ENCODE assay signal across 26 cellular contexts in the genomic region with DNA sequence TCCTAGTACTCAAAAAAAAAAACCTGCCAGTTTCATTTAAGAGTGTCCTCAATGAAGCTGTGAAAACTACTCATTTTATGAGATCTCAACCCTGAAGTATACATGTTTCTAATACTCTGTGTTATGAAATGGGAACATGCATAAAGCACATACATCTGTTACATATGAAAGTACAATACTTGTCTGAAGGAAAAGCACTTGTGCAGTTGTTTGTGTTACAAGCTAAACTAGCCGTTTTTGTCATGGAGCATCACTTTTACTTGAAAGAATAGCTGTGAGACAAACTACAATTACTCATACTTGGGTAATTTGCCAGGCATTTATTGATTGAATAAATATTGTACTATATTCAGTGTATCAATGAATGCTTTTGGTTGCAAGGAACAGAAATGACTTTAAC.
DNase-seq lines count a peak whose midpoint lies in the region; ATAC-seq, FAIRE-seq and TF ChIP-seq lines count a peak whose summit lies in the region.
"Had no signal": no experiment of that assay in that cellular context is flagged by ENCODE, and none has a peak within 500 bp of the region (broad histone marks: within the 10 kb centered on the region; RNA-seq: fewer than 3 reads in every experiment).

No MANE protein-coding gene starts in this region.

- DNase-seq in GM19239 (ENCODE audit: insufficient read length, low spot score), result no peak
- no peak for DNase-seq in HCT116 (ENCODE audit: low read depth, low spot score)
- no peak for DNase-seq in K562 (ENCODE audit: extremely low read depth in 1 of 4, low spot score in 3 of 4)
- no peak for DNase-seq in H4 (ENCODE audit: low spot score)
- no peak for DNase-seq in activated T-cell treated with anti-CD3 and anti-CD28 coated beads, Interleukin-2, amount 50 U/mL, for 48 hours
- DNase-seq: 8988T; ACHN; BE2C; C1 segment of cervical spinal cord; CD4-positive, alpha-beta memory T cell; CD4-positive, CD25-positive, alpha-beta regulatory T cell; CD8-positive, alpha-beta memory T cell; COR-L47; DMS 273 treated with DMSO at 0.1 percent for 48 hours; DMS153; DMS53; DMS79; DND-41; EL; GDM1 had no signal

- H4K20me1 ChIP-seq in HCT116 (ENCODE audit: insufficient read depth) (no peaks in the 10 kb centered on the region), K562 (replicated peaks; ENCODE audit: control insufficient read depth, insufficient read depth, low read length) (no peaks in the 10 kb centered on the region)
- H4K20me1 ChIP-seq: BLaER1 had no signal

- RAD21 ChIA-PET in HCT116 (lab: Charles Lee; ENCODE audit: low non-redundant PET in 1 of 2, low total read pairs in 2 of 2, uncharacterized antibody in 2 of 2, unreplicated experiment in 2 of 2), result no interaction called here

- no peak for TF ChIP-seq CTCF in HCT116 (IDR thresholded peaks at IDR 0.05 in 2 of 3, conservative IDR thresholded peaks at IDR 0.05 in 1 of 3; ENCODE audit: borderline replicate concordance in 1 of 3, insufficient read depth in 1 of 3, low read depth in 2 of 3, low read length in 2 of 3)
- no peak for TF ChIP-seq CTCF in K562 (IDR thresholded peaks at IDR 0.05 in 2 of 3, conservative IDR thresholded peaks at IDR 0.05 in 1 of 3; ENCODE audit: insufficient read depth in 2 of 3, low read depth in 1 of 3, low read length in 3 of 3)

- 5% methylated on average over 1 of the region's 1 CpG for WGBS in K562 (ENCODE audit: insufficient coverage, low coverage, missing lambda C conversion rate)

- H3K36me3 ChIP-seq in HCT116 (ENCODE audit: control insufficient read depth in 1 of 2, insufficient read depth in 2 of 2, low read length in 2 of 2) (no peaks in the 10 kb centered on the region), K562 (ENCODE audit: control insufficient read depth, insufficient read depth, low read length) (no peaks in the 10 kb centered on the region)
- H3K36me3 ChIP-seq: BE2C, BLaER1 had no signal

- POLR2A ChIA-PET in HCT116 (lab: Charles Lee), result no interaction called here
- POLR2A ChIA-PET in K562 (lab: Yijun Ruan, JAX), result interaction anchor here (1.1 kb wide), 1 partner anchor 18 kb away, joined by 3 read pairs; no protein-coding TSS in a partner anchor

- no peak for TF ChIP-seq EP300 in K562 (IDR thresholded peaks at IDR 0.05; ENCODE audit: low read length)

- H3K4me2 ChIP-seq in HCT116 (ENCODE audit: low read length), result no peak overlapping the region
- no peak overlapping the region for H3K4me2 ChIP-seq in K562 (ENCODE audit: insufficient read depth, low read length)
- H3K4me2 ChIP-seq: BLaER1 had no signal

- H3K9me3 ChIP-seq in HCT116 (ENCODE audit: control insufficient read depth in 1 of 2, insufficient read depth in 1 of 2, low read depth in 1 of 2, low read length in 2 of 2) (peaks cover 0 to 14% of the 10 kb centered on the region in 2 experiments; a peak in 1 of 4 replicates), K562 (replicated peaks; ENCODE audit: control insufficient read depth, insufficient read depth, low read depth, low read length) (no peaks in the 10 kb centered on the region)
- H3K9me3 ChIP-seq: BE2C had no signal

- ATAC-seq in HCT116, result no peak
- ATAC-seq in K562, result no peak
- no peak for ATAC-seq in GM19395 (IDR thresholded peaks at IDR 0.05; ENCODE audit: unreplicated experiment)
- ATAC-seq: GM12878 had no signal

- peak; percentile 11 for FAIRE-seq in GM19239 (lab: Jason Lieb, UNC)
- FAIRE-seq in K562 (lab: Jason Lieb, UNC), result no peak
- FAIRE-seq: A204.1, GM12878, GM12892, GM18507 had no signal

- H3K27ac ChIP-seq in HCT116 (ENCODE audit: low read depth, low read length) (no peak overlapping the region), K562 (ENCODE audit: extremely low read depth, low read depth, low read length) (no peak overlapping the region)
- H3K27ac ChIP-seq: BLaER1 had no signal

- H3K4me1 ChIP-seq in HCT116 (ENCODE audit: control insufficient read depth in 1 of 2, insufficient read depth in 2 of 2, low read length in 2 of 2) (no peaks in the 10 kb centered on the region; a peak in 1 of 4 replicates), K562 (replicated peaks in 1 of 2; ENCODE audit: control insufficient read depth in 2 of 2, insufficient read depth in 2 of 2, low read length in 2 of 2) (no peaks in the 10 kb centered on the region; a peak in 2 of 5 replicates)
- H3K4me1 ChIP-seq: BE2C, BLaER1 had no signal

- no peaks in the 10 kb centered on the region for H3K9me1 ChIP-seq in K562 (ENCODE audit: control insufficient read depth, insufficient read depth, low read length)

- H2AFZ ChIP-seq in HCT116 (ENCODE audit: low read depth, low read length, poor library complexity, severe bottlenecking), result no peak overlapping the region
- H2AFZ ChIP-seq in K562 (ENCODE audit: low read depth, low read length), result no peak overlapping the region

- H3K27me3 ChIP-seq in HCT116 (ENCODE audit: insufficient read depth, low read length) (no peaks in the 10 kb centered on the region), K562 (ENCODE audit: control insufficient read depth in 2 of 2, insufficient read depth in 2 of 2, low read length in 2 of 2) (no peaks in the 10 kb centered on the region)
- H3K27me3 ChIP-seq: BLaER1 had no signal

- no peak for TF ChIP-seq RAD21 in HCT116 (IDR thresholded peaks at IDR 0.05; ENCODE audit: low read depth)
- TF ChIP-seq RAD21 in K562 (CRISPR knock-in tag; conservative IDR thresholded peaks at IDR 0.05 in 1 of 2, IDR thresholded peaks at IDR 0.05 in 1 of 2), result no peak

- no peaks in the 10 kb centered on the region for H3K9me2 ChIP-seq in HCT116 (ENCODE audit: insufficient read depth)

- intact Hi-C loops in HCT116 (cut with micrococcal nuclease), result no loop called here
- intact Hi-C loops in K562 (cut with micrococcal nuclease), result no loop called here

- no peak overlapping the region for H3K4me3 ChIP-seq in HCT116 (replicated peaks in 1 of 2; ENCODE audit: low read depth in 1 of 2, low read length in 2 of 2)
- H3K4me3 ChIP-seq in K562, result no peak overlapping the region
- H3K4me3 ChIP-seq: BLaER1, GM12878 had no signal

- CTCF ChIA-PET in HCT116 (lab: Charles Lee) (no interaction called here), K562 (lab: Yijun Ruan, JAX; ENCODE audit: low intra/inter-chr PET ratio) (no interaction called here)

- no peaks in the 10 kb centered on the region for H3K79me2 ChIP-seq in HCT116 (ENCODE audit: insufficient read depth, low read length)
- H3K79me2 ChIP-seq in K562 (ENCODE audit: control insufficient read depth, insufficient read depth, low read length), result no peaks in the 10 kb centered on the region

- H3K9ac ChIP-seq in HCT116 (ENCODE audit: low read length) (no peak overlapping the region), K562 (ENCODE audit: insufficient read depth in 1 of 2, low read depth in 2 of 2, low read length in 2 of 2) (no peak overlapping the region)
- H3K9ac ChIP-seq: BLaER1 had no signal

- in situ Hi-C loops in K562 (cut with MboI), result no loop called here

- TF ChIP-seq POLR2A in HCT116 (IDR thresholded peaks at IDR 0.05; ENCODE audit: borderline replicate concordance, extremely low read depth, insufficient read depth, insufficient read length), result no peak
- TF ChIP-seq POLR2A in K562 (conservative IDR thresholded peaks at IDR 0.05), result no peak

- no TSS peak for BruUV-seq in HCT116 (replicated peaks; lab: Mats Ljungman, UMichigan)
- BruUV-seq in K562 (replicated peaks; lab: Mats Ljungman, UMichigan), result no TSS peak

TF ChIP-seq in K562, 482 proteins besides CTCF, POLR2A, EP300 and RAD21:
- TF ChIP-seq ZFP1 (CRISPR knock-in tag; IDR thresholded peaks at IDR 0.05), result peak; percentile 71; the same call in 1 of the 2 replicates
- TF ChIP-seq ZNF347 (CRISPR knock-in tag; IDR thresholded peaks at IDR 0.05; ENCODE audit: low read depth), result no peak
- TF ChIP-seq POLR2B (IDR thresholded peaks at IDR 0.05; ENCODE audit: low read depth, partially characterized antibody), result no peak
- TF ChIP-seq ZNF695 (CRISPR knock-in tag; IDR thresholded peaks at IDR 0.05), result no peak
- TF ChIP-seq HIVEP1 (CRISPR knock-in tag; IDR thresholded peaks at IDR 0.05), result no peak
